Comparison of ENCODE assay signal across 19 cellular contexts in genomic region chr7:48250441-48250951, GRCh38.
A peak's percentile ranks its signal among the peaks of the same experiment; 100 is the strongest.
DNase-seq lines count a peak whose midpoint lies in the region; ATAC-seq, FAIRE-seq and TF ChIP-seq lines count a peak whose summit lies in the region.
"Had no signal": no experiment of that assay in that cellular context is flagged by ENCODE, and none has a peak within 500 bp of the region (broad histone marks: within the 10 kb centered on the region; RNA-seq: fewer than 3 reads in every experiment).

No MANE protein-coding gene starts in this region.

- ATAC-seq in left lobe of liver = no peak
- ATAC-seq: activated CD4-positive, alpha-beta T cell treated with anti-CD3 and anti-CD28 coated beads for 36 hours had no signal

- H3K4me3 ChIP-seq in astrocyte (ENCODE audit: insufficient read depth, low read depth, low read length) (no peak overlapping the region), Caco-2 (ENCODE audit: low read depth, low read length) (no peak overlapping the region)
- H3K4me3 ChIP-seq: skin epidermis, stomach had no signal

- no peaks in the 10 kb centered on the region for H3K9me3 Mint-ChIP-seq in astrocyte (ENCODE audit: unreplicated experiment)
- no peaks in the 10 kb centered on the region for H3K9me3 Mint-ChIP-seq in Caco-2 (ENCODE audit: unreplicated experiment)
- H3K9me3 Mint-ChIP-seq: activated naive CD4-positive, alpha-beta T cell treated with anti-CD3 and anti-CD28 coated beads, Interleukin-2, amount 50 U/mL, for 24 hours had no signal

- H3K4me1 Mint-ChIP-seq in astrocyte (ENCODE audit: low read depth, unreplicated experiment) (peaks cover 25% of the 10 kb centered on the region), Caco-2 (ENCODE audit: low read depth, unreplicated experiment) (no peaks in the 10 kb centered on the region)

- no peaks in the 10 kb centered on the region for H3K36me3 Mint-ChIP-seq in astrocyte (ENCODE audit: low read depth, unreplicated experiment)
- H3K36me3 Mint-ChIP-seq in Caco-2 (ENCODE audit: insufficient read depth, unreplicated experiment) = no peaks in the 10 kb centered on the region
- H3K36me3 Mint-ChIP-seq: activated naive CD4-positive, alpha-beta T cell treated with anti-CD3 and anti-CD28 coated beads, Interleukin-2, amount 50 U/mL, for 24 hours had no signal

- CTCF ChIA-PET in Caco-2 (lab: Charles Lee) = no interaction called here

- peaks cover 31% of the 10 kb centered on the region for H3K4me1 ChIP-seq in astrocyte (ENCODE audit: insufficient read depth, low read length)
- H3K4me1 ChIP-seq in Caco-2 = no peaks in the 10 kb centered on the region
- H3K4me1 ChIP-seq: stomach had no signal

- POLR2A ChIA-PET in Caco-2 (lab: Charles Lee) = no interaction called here

- peak; percentile 85 for DNase-seq in A172 (ENCODE audit: low spot score)
- peak; percentile 72 for DNase-seq in HS-27A (ENCODE audit: low read depth)
- peak; percentile 80 for DNase-seq in astrocyte (ENCODE audit: low read depth)
- DNase-seq in glomerular visceral epithelial cell (ENCODE audit: extremely low spot score) = peak; percentile 1
- DNase-seq in left lobe of liver (ENCODE audit: low spot score) = no peak
- no peak for DNase-seq in retina
- no peak for DNase-seq in Caco-2
- no peak for DNase-seq in D721Med (ENCODE audit: insufficient read length, low spot score)
- DNase-seq: activated CD4-positive, alpha-beta T cell treated with anti-CD3 and anti-CD28 coated beads for 36 hours; Karpas-422; mesenchymal stem cell; NCI-H1694 treated with DMSO at 0.1 percent for 48 hours; NCI-H526 treated with DMSO at 0.1 percent for 48 hours; nucleus accumbens; stomach; T-helper 2 cell had no signal

- intact Hi-C loops in Caco-2 (cut with micrococcal nuclease; ENCODE audit: unreplicated experiment) = no loop called here

- H3K9ac ChIP-seq in astrocyte (ENCODE audit: low read length) = peak overlapping the region; percentile 2

- H2AFZ ChIP-seq in astrocyte (ENCODE audit: low read depth, low read length) = no peak overlapping the region

- peak; percentile 23 for FAIRE-seq in astrocyte (lab: Jason Lieb, UNC)
- FAIRE-seq in D721Med (lab: Jason Lieb, UNC) = no peak

- H3K9me3 ChIP-seq in astrocyte (ENCODE audit: insufficient read depth, low read depth, low read length) (no peaks in the 10 kb centered on the region), Caco-2 (no peaks in the 10 kb centered on the region)
- H3K9me3 ChIP-seq: stomach had no signal

- peak overlapping the region; percentile 45 for H3K4me2 ChIP-seq in astrocyte (ENCODE audit: low read length)

- H4K20me1 ChIP-seq in astrocyte (ENCODE audit: insufficient read depth, low read length) = no peaks in the 10 kb centered on the region

- H3K27me3 Mint-ChIP-seq in astrocyte (ENCODE audit: low read depth, unreplicated experiment) = no peaks in the 10 kb centered on the region
- peaks cover 9% of the 10 kb centered on the region for H3K27me3 Mint-ChIP-seq in Caco-2 (ENCODE audit: insufficient read depth, unreplicated experiment)
- H3K27me3 Mint-ChIP-seq: activated naive CD4-positive, alpha-beta T cell treated with anti-CD3 and anti-CD28 coated beads, Interleukin-2, amount 50 U/mL, for 24 hours had no signal

- H3K36me3 ChIP-seq in astrocyte (ENCODE audit: insufficient read depth, low read length) (no peaks in the 10 kb centered on the region), Caco-2 (ENCODE audit: control insufficient read depth, insufficient read depth, low read length) (no peaks in the 10 kb centered on the region)
- H3K36me3 ChIP-seq: stomach had no signal

- TF ChIP-seq CTCF in astrocyte (IDR thresholded peaks at IDR 0.05; ENCODE audit: insufficient read depth, low read depth, low read length) = no peak
- TF ChIP-seq CTCF in Caco-2 (IDR thresholded peaks at IDR 0.05; ENCODE audit: insufficient read depth in 1 of 2, low read depth in 1 of 2, low read length in 1 of 2, severe bottlenecking in 1 of 2, unreplicated experiment in 1 of 2) = no peak
- TF ChIP-seq CTCF in D721Med (IDR thresholded peaks at IDR 0.05; ENCODE audit: insufficient read depth, missing control alignments) = no peak

- no peaks in the 10 kb centered on the region for H3K79me2 ChIP-seq in astrocyte (ENCODE audit: insufficient read depth, low read length)

- H3K4me3 Mint-ChIP-seq in astrocyte (ENCODE audit: unreplicated experiment) = no peak overlapping the region
- H3K4me3 Mint-ChIP-seq in Caco-2 (ENCODE audit: unreplicated experiment) = no peak overlapping the region
- H3K4me3 Mint-ChIP-seq: activated CD4-positive, alpha-beta T cell treated with anti-CD3 and anti-CD28 coated beads for 36 hours; activated naive CD4-positive, alpha-beta T cell treated with anti-CD3 and anti-CD28 coated beads, Interleukin-2, amount 50 U/mL, for 24 hours had no signal

- H3K27me3 ChIP-seq in astrocyte (ENCODE audit: insufficient read depth, low read length) (no peaks in the 10 kb centered on the region), Caco-2 (replicated peaks; ENCODE audit: control insufficient read depth, insufficient read depth, low read length) (peaks cover 1% of the 10 kb centered on the region; the same call in 1 of the 2 replicates)
- H3K27me3 ChIP-seq: stomach had no signal

- BruUV-seq in Caco-2 (replicated peaks; lab: Mats Ljungman, UMichigan) = no TSS peak

- H3K27ac Mint-ChIP-seq in astrocyte (ENCODE audit: unreplicated experiment) (no peak overlapping the region), Caco-2 (ENCODE audit: unreplicated experiment) (no peak overlapping the region)
- H3K27ac Mint-ChIP-seq: activated CD4-positive, alpha-beta T cell treated with anti-CD3 and anti-CD28 coated beads for 36 hours; activated naive CD4-positive, alpha-beta T cell treated with anti-CD3 and anti-CD28 coated beads, Interleukin-2, amount 50 U/mL, for 24 hours had no signal

- peak overlapping the region; percentile 56 for H3K27ac ChIP-seq in astrocyte (ENCODE audit: low read depth, low read length)
- H3K27ac ChIP-seq: epithelial cell of prostate, skin epidermis, stomach had no signal

Comparison
In these comparisons a context has a peak if more than half of its experiments do, and no peak if none do; other contexts are left out.
1. DNase-seq: peak in A172 (single experiment), HS-27A (single experiment), astrocyte (single experiment) and glomerular visceral epithelial cell (single experiment); none in left lobe of liver (single experiment), retina (single experiment), Caco-2 (0 of 2) and D721Med (single experiment).